In the genomic region with DNA sequence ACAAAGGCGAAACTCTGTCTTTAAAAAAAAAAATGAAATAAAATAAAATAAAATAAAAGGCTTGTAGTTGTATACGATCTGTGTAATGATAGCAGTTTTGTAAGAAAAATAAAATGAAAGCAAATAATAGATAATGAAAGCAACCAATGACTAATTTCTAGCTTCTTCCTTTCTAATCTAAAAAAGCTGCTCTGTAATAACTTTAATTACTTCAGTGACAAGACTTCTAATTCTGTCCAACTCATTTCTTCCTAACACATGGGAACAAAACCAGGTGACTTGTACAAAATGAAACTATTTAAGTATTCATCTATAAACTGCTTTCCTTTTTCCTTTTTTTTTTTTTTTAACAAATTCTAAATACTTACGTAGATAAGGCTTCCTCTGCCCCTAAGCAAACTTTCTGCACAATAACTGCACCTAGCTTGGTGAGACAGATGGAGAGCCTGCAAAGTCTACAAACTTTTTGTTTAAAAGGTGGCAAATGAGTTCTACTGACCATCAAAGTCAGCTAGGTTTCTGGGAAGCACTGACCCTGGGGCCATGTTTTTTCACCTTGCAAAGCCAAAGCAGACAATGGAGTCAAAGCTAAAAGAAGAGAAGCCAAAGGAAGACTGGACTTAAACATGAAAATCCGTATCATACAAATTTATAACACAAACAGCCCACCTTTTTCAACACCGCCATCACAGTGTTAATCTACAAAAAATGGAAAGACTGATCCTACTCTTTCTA, we compare ENCODE assay signal across 21 cellular contexts. TPM values are rescaled to one million over a fixed set of nuclear protein-coding genes. Genes with fewer than 3 reads are reported as not detected.
DNase-seq lines count a peak whose midpoint lies in the region; ATAC-seq, FAIRE-seq and TF ChIP-seq lines count a peak whose summit lies in the region.
"Had no signal": no experiment of that assay in that cellular context is flagged by ENCODE, and none has a peak within 500 bp of the region (broad histone marks: within the 10 kb centered on the region; RNA-seq: fewer than 3 reads in every experiment).

No MANE protein-coding gene starts in this region.

- DNase-seq in GM12865 (ENCODE audit: low read depth), result peak; percentile 39
- DNase-seq in GM23338 (ENCODE audit: low spot score), result no peak
- no peak for DNase-seq in GM12878 (ENCODE audit: low read depth, low spot score)
- no peak for DNase-seq in nephron progenitor cell
- no peak for DNase-seq in D341Med (ENCODE audit: low spot score)
- DNase-seq in GM03348 (ENCODE audit: low spot score), result no peak
- no peak for DNase-seq in C1 segment of cervical spinal cord (lab: John Stamatoyannopoulos, UW)
- DNase-seq: CD8-positive, alpha-beta T cell; DMS79; H7; NCI-H187; NCI-H2107; NCI-H510A; NCI-H774; OCI-M1; SHP77; SK-N-SH had no signal

- H3K9me3 Mint-ChIP-seq in GM23338 (peaks cover 4% of the 10 kb centered on the region; the same call in 1 of the 3 replicates), nephron progenitor cell (peaks cover 48% of the 10 kb centered on the region)
- H3K9me3 Mint-ChIP-seq: CD8-positive, alpha-beta T cell had no signal

- no TSS peak for BruUV-seq in GM12878 (replicated peaks; lab: Mats Ljungman, UMichigan)

- POLR2A ChIA-PET in GM12878 (lab: Charles Lee), result no interaction called here

- intact Hi-C loops in GM12878 (cut with micrococcal nuclease; ENCODE audit: unreplicated experiment), result no loop called here

- peaks cover 34% of the 10 kb centered on the region for H3K79me2 ChIP-seq in GM23338 (replicated peaks; ENCODE audit: insufficient read depth)
- peaks cover 86% of the 10 kb centered on the region for H3K79me2 ChIP-seq in GM12878 (ENCODE audit: control insufficient read depth, insufficient read depth, low read length)

- H3K9ac ChIP-seq in GM12878 (ENCODE audit: control insufficient read depth, insufficient read depth, low read length), result no peak overlapping the region
- H3K9ac ChIP-seq: BLaER1, SK-N-SH had no signal

- H3F3A ChIP-seq in GM23338 (replicated peaks; ENCODE audit: low read depth), result no peaks in the 10 kb centered on the region

- SMC1A ChIA-PET in GM12878 (lab: Charles Lee; ENCODE audit: uncharacterized antibody, unreplicated experiment), result interaction anchor here (0.7 kb wide), 1 partner anchor 305 kb away, joined by 3 read pairs; no protein-coding TSS in a partner anchor

- H3K27ac Mint-ChIP-seq in GM23338 (peak overlapping the region; percentile 49; the same call in 1 of the 2 replicates), nephron progenitor cell (peak overlapping the region; percentile 33)
- H3K27ac Mint-ChIP-seq: CD8-positive, alpha-beta T cell had no signal

- peaks cover 18% of the 10 kb centered on the region for H3K4me1 Mint-ChIP-seq in GM23338
- H3K4me1 Mint-ChIP-seq in nephron progenitor cell, result peaks cover under 1% of the 10 kb centered on the region

- H3K36me3 ChIP-seq in GM23338 (ENCODE audit: insufficient read depth), result no peaks in the 10 kb centered on the region
- no peaks in the 10 kb centered on the region; a peak in 1 of 4 replicates for H3K36me3 ChIP-seq in GM12878 (ENCODE audit: control insufficient read depth in 2 of 2, insufficient read depth in 2 of 2, low read length in 1 of 2)
- H3K36me3 ChIP-seq: BLaER1 had no signal

- in situ Hi-C loops in GM12878 (cut with MboI), result no loop called here

- TF ChIP-seq CTCF in GM12865 (IDR thresholded peaks at IDR 0.05; ENCODE audit: insufficient read depth, low read depth, low read length, missing control alignments) (no peak), GM23338 (conservative IDR thresholded peaks at IDR 0.05; ENCODE audit: low read depth in 2 of 2) (no peak), GM12878 (IDR thresholded peaks at IDR 0.05 in 2 of 3, conservative IDR thresholded peaks at IDR 0.05 in 1 of 3; ENCODE audit: control insufficient read depth in 2 of 3, extremely low read depth in 1 of 3, insufficient read depth in 1 of 3, low read depth in 3 of 3, low read length in 3 of 3) (no peak), nephron progenitor cell (IDR thresholded peaks at IDR 0.05) (no peak)

- peaks cover 4% of the 10 kb centered on the region for H3K27me3 Mint-ChIP-seq in GM23338 (ENCODE audit: insufficient read depth, low read depth, poor library complexity)
- no peaks in the 10 kb centered on the region for H3K27me3 Mint-ChIP-seq in nephron progenitor cell (ENCODE audit: low read depth, poor library complexity)

- no peak for FAIRE-seq in GM12878 (lab: Jason Lieb, UNC)
- FAIRE-seq: D721Med, GM18507 had no signal

- H3K4me1 ChIP-seq in GM23338 (ENCODE audit: insufficient read depth) (peaks cover 24% of the 10 kb centered on the region), GM12878 (ENCODE audit: control insufficient read depth, insufficient read depth, low read length) (peaks cover 21% of the 10 kb centered on the region)
- H3K4me1 ChIP-seq: BLaER1 had no signal

- H3K9me2 ChIP-seq in GM23338 (ENCODE audit: insufficient read depth), result no peaks in the 10 kb centered on the region
- H3K9me2 ChIP-seq: SK-N-SH had no signal

- no peak overlapping the region for H2AFZ ChIP-seq in GM23338
- no peak overlapping the region; the same call in 1 of the 2 replicates for H2AFZ ChIP-seq in GM12878 (ENCODE audit: control insufficient read depth, low read depth, low read length)

- no peak for TF ChIP-seq RAD21 in GM12878 (IDR thresholded peaks at IDR 0.05; ENCODE audit: insufficient read depth, low read depth, low read length)

- H3K4me3 Mint-ChIP-seq in GM23338 (no peak overlapping the region), nephron progenitor cell (no peak overlapping the region)
- H3K4me3 Mint-ChIP-seq: CD8-positive, alpha-beta T cell had no signal

- no peak overlapping the region for H3K4me2 ChIP-seq in GM23338
- H3K4me2 ChIP-seq in GM12878 (ENCODE audit: control insufficient read depth, insufficient read depth), result peak overlapping the region; percentile 31
- H3K4me2 ChIP-seq: A549, BLaER1, SK-N-SH had no signal

- no peak for TF ChIP-seq EP300 in GM12878 (IDR thresholded peaks at IDR 0.05; ENCODE audit: borderline replicate concordance in 1 of 2, control insufficient read depth in 1 of 2, low read depth in 2 of 2, low read length in 2 of 2)

- H4K20me1 ChIP-seq in GM23338 (replicated peaks; ENCODE audit: insufficient read depth) (no peaks in the 10 kb centered on the region; the same call in 1 of the 2 replicates), GM12878 (ENCODE audit: control insufficient read depth, insufficient read depth) (no peaks in the 10 kb centered on the region)

- H3K4me3 ChIP-seq in GM12865 (ENCODE audit: low read depth, low read length) (no peak overlapping the region), GM23338 (no peak overlapping the region), GM12878 (peak overlapping the region; percentile 19; the same call in 1 of the 2 replicates)
- H3K4me3 ChIP-seq: A549, BLaER1 had no signal

- whole genome bisulfite sequencing in GM12878 (ENCODE audit: insufficient coverage, insufficient replicate concordance, low lambda C conversion rate, missing lambda C conversion rate), result 70% methylated on average over 5 of the region's 5 CpGs

- RAD21 ChIA-PET in GM12878 (lab: Charles Lee; ENCODE audit: unreplicated experiment), result no interaction called here

- H3K27me3 ChIP-seq in GM23338 (ENCODE audit: insufficient read depth), result no peaks in the 10 kb centered on the region
- no peaks in the 10 kb centered on the region for H3K27me3 ChIP-seq in GM12878 (replicated peaks in 1 of 2; ENCODE audit: control insufficient read depth in 2 of 2, insufficient read depth in 2 of 2, low read length in 1 of 2)
- H3K27me3 ChIP-seq: BLaER1 had no signal

- no peak for TF ChIP-seq POLR2A in GM12878 (IDR thresholded peaks at IDR 0.05; ENCODE audit: low read depth, low read length)

- peaks cover 3% of the 10 kb centered on the region; the same call in 2 of the 3 replicates for H3K9me3 ChIP-seq in GM12878 (replicated peaks; ENCODE audit: control insufficient read depth, insufficient read depth, low read length)
- H3K9me3 ChIP-seq: BLaER1, SK-N-SH had no signal

- CTCF ChIA-PET in GM12878 (lab: Yijun Ruan, JAX), result no interaction called here

- ATAC-seq in GM23338 (no peak), GM12878 (no peak; the same call in 2 of the 3 replicates)
- ATAC-seq: A549; CD8-positive, alpha-beta T cell had no signal

- H3K27ac ChIP-seq in GM23338 (ENCODE audit: low read depth) (no peak overlapping the region), GM12878 (ENCODE audit: control insufficient read depth, insufficient read depth) (peak overlapping the region; percentile 50)
- H3K27ac ChIP-seq: A549, BLaER1 had no signal

- peaks cover 3% of the 10 kb centered on the region; the same call in 1 of the 3 replicates for H3K36me3 Mint-ChIP-seq in GM23338 (ENCODE audit: low read depth)
- peaks cover 57% of the 10 kb centered on the region for H3K36me3 Mint-ChIP-seq in nephron progenitor cell (ENCODE audit: low read depth)
- H3K36me3 Mint-ChIP-seq: CD8-positive, alpha-beta T cell had no signal

TF ChIP-seq in GM23338, 12 proteins besides CTCF, POLR2A, EP300 and RAD21 (continues in another document):
- TF ChIP-seq CREB1 (CRISPR knock-in tag; IDR thresholded peaks at IDR 0.05; ENCODE audit: low read depth) (no peak), EZH2 (IDR thresholded peaks at IDR 0.05; ENCODE audit: low read depth, unreplicated experiment) (no peak)

TF ChIP-seq in GM12878, 131 proteins besides CTCF, POLR2A, EP300 and RAD21 (continues in another document):
- TF ChIP-seq SMAD1 (IDR thresholded peaks at IDR 0.05; ENCODE audit: low read depth, partially characterized antibody) (no peak), MEF2A (IDR thresholded peaks at IDR 0.05; ENCODE audit: insufficient read depth, low read depth, low read length) (peak; percentile 51; the same call in 1 of the 2 replicates), NFIC (IDR thresholded peaks at IDR 0.05; ENCODE audit: low read depth, low read length) (peak; percentile 39; the same call in 1 of the 2 replicates)

RNA-seq across cellular contexts. Expression of gene DENND5B, which starts 28.2 kb away (rescaled TPM):
- total RNA-seq in GM23338 (2014; rRNA removed; shearing (Covaris generic)), result 17.2 and 19.3 TPM in 2 replicates
- polyA plus RNA-seq in GM23338 (2016; fragmentation: Nextera tagmentation; extraction: Ambion mirVana) (5.4 and 6.5 TPM in 2 replicates), GM12878 (2011; rRNA removed) (0.27 and 0.39 TPM in 2 replicates), GM12878 (2014; fragmentation: Illumina TruSeq; extraction: Trizol) (25.6 and 31.5 TPM in 2 replicates), GM12878 (2014; fragmentation: Nextera tagmentation; extraction: Ambion mirVana) (1 to 10 TPM; 5.0 to 5.9 TPM), GM12878 (2014; rRNA removed) (14.6 and 16.1 TPM in 2 replicates), GM12878 (2016; fragmentation: Nextera tagmentation; extraction: Ambion mirVana) (10 to 100 TPM; 11.6 to 25.2 TPM)
- 7.7 and 8.7 TPM in 2 replicates for total RNA-seq in GM12878 (2013; cell fraction: nucleolus; rRNA removed)
- total RNA-seq in GM12878 (2014; rRNA removed) (25.9 and 27.2 TPM in 2 replicates), GM12878 (2014; rRNA removed; fragmentation: Illumina TruSeq; extraction: Trizol) (25.0 and 25.2 TPM in 2 replicates), GM12878 (2021) (27.8 and 32.5 TPM in 2 replicates)
- polyA plus RNA-seq in GM12878 (2011; ENCODE audit: low read depth), result 12.4 TPM
- polyA plus RNA-seq in GM12878 (2011; cell fraction: cytosol; rRNA removed), result 0.27 and 0.30 TPM in 2 replicates
- polyA plus RNA-seq in GM12878 (2011; cell fraction: nucleus; rRNA removed), result 0.06 and 0.20 TPM in 2 replicates
- polyA plus RNA-seq in GM12878 (2012), result 13.0 and 13.2 TPM in 2 replicates
- 0.26 and 0.59 TPM in 2 replicates for polyA minus RNA-seq in GM12878 (2011; rRNA and poly(A)+ RNA removed)
- polyA minus RNA-seq in GM12878 (2011; cell fraction: cytosol; rRNA and poly(A)+ RNA removed), result 0.67 and 0.73 TPM in 2 replicates
- 0.60 and 0.77 TPM in 2 replicates for polyA minus RNA-seq in GM12878 (2011; cell fraction: nucleus; rRNA and poly(A)+ RNA removed)
